ENCODE assay signal across 25 cellular contexts in the genomic region with DNA sequence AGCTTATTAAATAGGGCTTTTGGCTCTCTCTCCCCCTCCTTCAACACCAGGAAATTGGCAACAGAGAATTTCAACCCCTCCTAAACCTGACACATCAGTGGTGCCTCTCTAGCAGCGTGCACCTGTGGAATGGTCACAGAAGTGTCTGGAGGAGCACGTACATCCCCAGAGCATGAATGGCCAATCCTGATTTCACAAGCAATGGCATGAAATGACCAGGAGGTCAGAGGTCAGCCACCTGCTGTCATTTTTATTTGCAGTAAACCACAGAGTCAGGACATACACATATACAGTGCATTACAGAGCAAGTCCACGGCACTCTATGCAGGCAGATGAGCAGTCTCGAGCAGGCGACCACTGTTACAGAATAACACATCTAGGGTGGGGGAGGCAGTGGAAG. TPM values are rescaled to one million over a fixed set of nuclear protein-coding genes. Genes with fewer than 3 reads are reported as not detected.
"Had no signal": no experiment of that assay in that cellular context is flagged by ENCODE, and none has a peak within 500 bp of the region (broad histone marks: within the 10 kb centered on the region; RNA-seq: fewer than 3 reads in every experiment).

No MANE protein-coding gene starts in this region.

- H3K27me3 ChIP-seq: colonic mucosa, heart left ventricle, neutrophil, stomach, transverse colon had no signal

- FAIRE-seq: endothelial cell of umbilical vein, islet of Langerhans had no signal

- ATAC-seq: heart left ventricle; left lobe of liver; naive thymus-derived CD4-positive, alpha-beta T cell; psoas muscle; sciatic nerve; stimulated activated memory B cell treated with anti-CD40 and anti-IgM and Interleukin-4, amounts not matched to agents 10 μg/mL and 1 μg/mL and 100 μg/mL, for 72 hours had no signal

- H3K9me3 ChIP-seq: colonic mucosa, heart left ventricle, neutrophil, psoas muscle, spleen, stomach, thoracic aorta, transverse colon had no signal

- H3K4me1 ChIP-seq: colonic mucosa, psoas muscle, spleen, stomach, transverse colon had no signal

- DNase-seq: colonic mucosa; effector CD4-positive, alpha-beta T cell; erythroblast; foreskin melanocyte; heart left ventricle; hippocampal formation; mammary epithelial cell; naive thymus-derived CD4-positive, alpha-beta T cell; nephron progenitor cell; psoas muscle; retina; spleen; stimulated activated CD4-positive, alpha-beta T cell treated with anti-CD3 and anti-CD28 coated beads, Interleukin-15, amount 100 ng/mL, for 24 hours; stimulated activated CD4-positive, alpha-beta T cell treated with anti-CD3 and anti-CD28 coated beads, Interleukin-1b, Interleukin-23, amount 100 ng/mL, for 48 hours; stimulated activated CD4-positive, alpha-beta T cell treated with anti-CD3 and anti-CD28 coated beads, Interleukin-4, amount 100 ng/mL, for 24 hours; stomach; substantia nigra; transverse colon had no signal

- H3K4me3 ChIP-seq: colonic mucosa, heart left ventricle, psoas muscle, spleen, stomach, thoracic aorta, transverse colon had no signal

- H3K36me3 ChIP-seq: colonic mucosa, heart left ventricle, neutrophil, spleen, stomach, thoracic aorta, transverse colon had no signal

- H3K27ac ChIP-seq: colonic mucosa, heart left ventricle, neutrophil, psoas muscle, spleen, stomach, thoracic aorta, transverse colon had no signal

RNA-seq across cellular contexts. Expression of gene ETV5, which starts 25.1 kb away (rescaled TPM):
- polyA plus RNA-seq: naive thymus-derived CD4-positive, alpha-beta T cell had no signal
